In the genomic region with DNA sequence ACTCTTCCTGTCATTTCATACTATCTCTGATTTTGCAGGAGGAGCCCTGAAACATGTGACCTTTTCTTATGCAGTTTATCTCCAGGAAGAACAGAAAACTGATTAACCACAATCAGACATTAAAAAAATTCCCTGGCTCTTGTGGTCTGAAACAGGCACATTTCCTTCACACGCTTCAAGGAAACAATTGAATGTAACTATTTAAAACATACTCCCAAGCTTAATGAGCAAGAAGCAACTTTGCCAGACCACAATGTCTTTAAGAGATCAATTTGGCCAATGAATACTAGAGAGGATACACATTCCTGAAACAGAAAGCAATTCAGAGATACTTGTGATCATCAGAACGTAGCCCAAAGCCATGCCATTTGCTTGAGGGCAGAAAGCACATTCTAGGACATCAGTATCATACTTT, we compare ENCODE assay signal across 2 cellular contexts.
TF ChIP-seq lines count a peak whose summit lies in the region.

No MANE protein-coding gene starts in this region.

TF ChIP-seq in liver, 16 proteins besides CTCF, POLR2A, EP300 and RAD21 (continued from another document):
- TF ChIP-seq, protein P1, sequence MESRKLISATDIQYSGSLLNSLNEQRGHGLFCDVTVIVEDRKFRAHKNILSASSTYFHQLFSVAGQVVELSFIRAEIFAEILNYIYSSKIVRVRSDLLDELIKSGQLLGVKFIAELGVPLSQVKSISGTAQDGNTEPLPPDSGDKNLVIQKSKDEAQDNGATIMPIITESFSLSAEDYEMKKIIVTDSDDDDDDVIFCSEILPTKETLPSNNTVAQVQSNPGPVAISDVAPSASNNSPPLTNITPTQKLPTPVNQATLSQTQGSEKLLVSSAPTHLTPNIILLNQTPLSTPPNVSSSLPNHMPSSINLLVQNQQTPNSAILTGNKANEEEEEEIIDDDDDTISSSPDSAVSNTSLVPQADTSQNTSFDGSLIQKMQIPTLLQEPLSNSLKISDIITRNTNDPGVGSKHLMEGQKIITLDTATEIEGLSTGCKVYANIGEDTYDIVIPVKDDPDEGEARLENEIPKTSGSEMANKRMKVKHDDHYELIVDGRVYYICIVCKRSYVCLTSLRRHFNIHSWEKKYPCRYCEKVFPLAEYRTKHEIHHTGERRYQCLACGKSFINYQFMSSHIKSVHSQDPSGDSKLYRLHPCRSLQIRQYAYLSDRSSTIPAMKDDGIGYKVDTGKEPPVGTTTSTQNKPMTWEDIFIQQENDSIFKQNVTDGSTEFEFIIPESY (IDR thresholded peaks at IDR 0.05) = no peak
- no peak for TF ChIP-seq FOXA1 (IDR thresholded peaks at IDR 0.05)
- TF ChIP-seq, protein P2, sequence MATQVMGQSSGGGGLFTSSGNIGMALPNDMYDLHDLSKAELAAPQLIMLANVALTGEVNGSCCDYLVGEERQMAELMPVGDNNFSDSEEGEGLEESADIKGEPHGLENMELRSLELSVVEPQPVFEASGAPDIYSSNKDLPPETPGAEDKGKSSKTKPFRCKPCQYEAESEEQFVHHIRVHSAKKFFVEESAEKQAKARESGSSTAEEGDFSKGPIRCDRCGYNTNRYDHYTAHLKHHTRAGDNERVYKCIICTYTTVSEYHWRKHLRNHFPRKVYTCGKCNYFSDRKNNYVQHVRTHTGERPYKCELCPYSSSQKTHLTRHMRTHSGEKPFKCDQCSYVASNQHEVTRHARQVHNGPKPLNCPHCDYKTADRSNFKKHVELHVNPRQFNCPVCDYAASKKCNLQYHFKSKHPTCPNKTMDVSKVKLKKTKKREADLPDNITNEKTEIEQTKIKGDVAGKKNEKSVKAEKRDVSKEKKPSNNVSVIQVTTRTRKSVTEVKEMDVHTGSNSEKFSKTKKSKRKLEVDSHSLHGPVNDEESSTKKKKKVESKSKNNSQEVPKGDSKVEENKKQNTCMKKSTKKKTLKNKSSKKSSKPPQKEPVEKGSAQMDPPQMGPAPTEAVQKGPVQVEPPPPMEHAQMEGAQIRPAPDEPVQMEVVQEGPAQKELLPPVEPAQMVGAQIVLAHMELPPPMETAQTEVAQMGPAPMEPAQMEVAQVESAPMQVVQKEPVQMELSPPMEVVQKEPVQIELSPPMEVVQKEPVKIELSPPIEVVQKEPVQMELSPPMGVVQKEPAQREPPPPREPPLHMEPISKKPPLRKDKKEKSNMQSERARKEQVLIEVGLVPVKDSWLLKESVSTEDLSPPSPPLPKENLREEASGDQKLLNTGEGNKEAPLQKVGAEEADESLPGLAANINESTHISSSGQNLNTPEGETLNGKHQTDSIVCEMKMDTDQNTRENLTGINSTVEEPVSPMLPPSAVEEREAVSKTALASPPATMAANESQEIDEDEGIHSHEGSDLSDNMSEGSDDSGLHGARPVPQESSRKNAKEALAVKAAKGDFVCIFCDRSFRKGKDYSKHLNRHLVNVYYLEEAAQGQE (IDR thresholded peaks at IDR 0.05) = no peak
- TF ChIP-seq NR2F2 (IDR thresholded peaks at IDR 0.05) = no peak
- no peak for TF ChIP-seq GABPA (IDR thresholded peaks at IDR 0.05 in 1 of 2, conservative IDR thresholded peaks at IDR 0.05 in 1 of 2)
- TF ChIP-seq SP1 (IDR thresholded peaks at IDR 0.05) = no peak
- no peak for TF ChIP-seq EGR1 (IDR thresholded peaks at IDR 0.05; ENCODE audit: low read depth in 2 of 2)

TF ChIP-seq in HepG2, 621 proteins besides CTCF, POLR2A, EP300 and RAD21 (continued from another document):
- TF ChIP-seq, protein P3, sequence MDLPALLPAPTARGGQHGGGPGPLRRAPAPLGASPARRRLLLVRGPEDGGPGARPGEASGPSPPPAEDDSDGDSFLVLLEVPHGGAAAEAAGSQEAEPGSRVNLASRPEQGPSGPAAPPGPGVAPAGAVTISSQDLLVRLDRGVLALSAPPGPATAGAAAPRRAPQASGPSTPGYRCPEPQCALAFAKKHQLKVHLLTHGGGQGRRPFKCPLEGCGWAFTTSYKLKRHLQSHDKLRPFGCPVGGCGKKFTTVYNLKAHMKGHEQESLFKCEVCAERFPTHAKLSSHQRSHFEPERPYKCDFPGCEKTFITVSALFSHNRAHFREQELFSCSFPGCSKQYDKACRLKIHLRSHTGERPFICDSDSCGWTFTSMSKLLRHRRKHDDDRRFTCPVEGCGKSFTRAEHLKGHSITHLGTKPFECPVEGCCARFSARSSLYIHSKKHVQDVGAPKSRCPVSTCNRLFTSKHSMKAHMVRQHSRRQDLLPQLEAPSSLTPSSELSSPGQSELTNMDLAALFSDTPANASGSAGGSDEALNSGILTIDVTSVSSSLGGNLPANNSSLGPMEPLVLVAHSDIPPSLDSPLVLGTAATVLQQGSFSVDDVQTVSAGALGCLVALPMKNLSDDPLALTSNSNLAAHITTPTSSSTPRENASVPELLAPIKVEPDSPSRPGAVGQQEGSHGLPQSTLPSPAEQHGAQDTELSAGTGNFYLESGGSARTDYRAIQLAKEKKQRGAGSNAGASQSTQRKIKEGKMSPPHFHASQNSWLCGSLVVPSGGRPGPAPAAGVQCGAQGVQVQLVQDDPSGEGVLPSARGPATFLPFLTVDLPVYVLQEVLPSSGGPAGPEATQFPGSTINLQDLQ (CRISPR knock-in tag; IDR thresholded peaks at IDR 0.05) = no peak
- no peak for TF ChIP-seq MATR3 (CRISPR knock-in tag; IDR thresholded peaks at IDR 0.05)
- no peak for TF ChIP-seq CCDC6 (CRISPR knock-in tag; IDR thresholded peaks at IDR 0.05)
- no peak for TF ChIP-seq ZNF225 (CRISPR knock-in tag; IDR thresholded peaks at IDR 0.05)
- no peak for TF ChIP-seq ZNF749 (CRISPR knock-in tag; IDR thresholded peaks at IDR 0.05; ENCODE audit: borderline replicate concordance)
- TF ChIP-seq, protein P4, sequence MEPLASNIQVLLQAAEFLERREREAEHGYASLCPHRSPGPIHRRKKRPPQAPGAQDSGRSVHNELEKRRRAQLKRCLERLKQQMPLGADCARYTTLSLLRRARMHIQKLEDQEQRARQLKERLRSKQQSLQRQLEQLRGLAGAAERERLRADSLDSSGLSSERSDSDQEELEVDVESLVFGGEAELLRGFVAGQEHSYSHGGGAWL (CRISPR knock-in tag; IDR thresholded peaks at IDR 0.05) = no peak
- no peak for TF ChIP-seq KLF13 (CRISPR knock-in tag; IDR thresholded peaks at IDR 0.05)
- TF ChIP-seq, protein P5, sequence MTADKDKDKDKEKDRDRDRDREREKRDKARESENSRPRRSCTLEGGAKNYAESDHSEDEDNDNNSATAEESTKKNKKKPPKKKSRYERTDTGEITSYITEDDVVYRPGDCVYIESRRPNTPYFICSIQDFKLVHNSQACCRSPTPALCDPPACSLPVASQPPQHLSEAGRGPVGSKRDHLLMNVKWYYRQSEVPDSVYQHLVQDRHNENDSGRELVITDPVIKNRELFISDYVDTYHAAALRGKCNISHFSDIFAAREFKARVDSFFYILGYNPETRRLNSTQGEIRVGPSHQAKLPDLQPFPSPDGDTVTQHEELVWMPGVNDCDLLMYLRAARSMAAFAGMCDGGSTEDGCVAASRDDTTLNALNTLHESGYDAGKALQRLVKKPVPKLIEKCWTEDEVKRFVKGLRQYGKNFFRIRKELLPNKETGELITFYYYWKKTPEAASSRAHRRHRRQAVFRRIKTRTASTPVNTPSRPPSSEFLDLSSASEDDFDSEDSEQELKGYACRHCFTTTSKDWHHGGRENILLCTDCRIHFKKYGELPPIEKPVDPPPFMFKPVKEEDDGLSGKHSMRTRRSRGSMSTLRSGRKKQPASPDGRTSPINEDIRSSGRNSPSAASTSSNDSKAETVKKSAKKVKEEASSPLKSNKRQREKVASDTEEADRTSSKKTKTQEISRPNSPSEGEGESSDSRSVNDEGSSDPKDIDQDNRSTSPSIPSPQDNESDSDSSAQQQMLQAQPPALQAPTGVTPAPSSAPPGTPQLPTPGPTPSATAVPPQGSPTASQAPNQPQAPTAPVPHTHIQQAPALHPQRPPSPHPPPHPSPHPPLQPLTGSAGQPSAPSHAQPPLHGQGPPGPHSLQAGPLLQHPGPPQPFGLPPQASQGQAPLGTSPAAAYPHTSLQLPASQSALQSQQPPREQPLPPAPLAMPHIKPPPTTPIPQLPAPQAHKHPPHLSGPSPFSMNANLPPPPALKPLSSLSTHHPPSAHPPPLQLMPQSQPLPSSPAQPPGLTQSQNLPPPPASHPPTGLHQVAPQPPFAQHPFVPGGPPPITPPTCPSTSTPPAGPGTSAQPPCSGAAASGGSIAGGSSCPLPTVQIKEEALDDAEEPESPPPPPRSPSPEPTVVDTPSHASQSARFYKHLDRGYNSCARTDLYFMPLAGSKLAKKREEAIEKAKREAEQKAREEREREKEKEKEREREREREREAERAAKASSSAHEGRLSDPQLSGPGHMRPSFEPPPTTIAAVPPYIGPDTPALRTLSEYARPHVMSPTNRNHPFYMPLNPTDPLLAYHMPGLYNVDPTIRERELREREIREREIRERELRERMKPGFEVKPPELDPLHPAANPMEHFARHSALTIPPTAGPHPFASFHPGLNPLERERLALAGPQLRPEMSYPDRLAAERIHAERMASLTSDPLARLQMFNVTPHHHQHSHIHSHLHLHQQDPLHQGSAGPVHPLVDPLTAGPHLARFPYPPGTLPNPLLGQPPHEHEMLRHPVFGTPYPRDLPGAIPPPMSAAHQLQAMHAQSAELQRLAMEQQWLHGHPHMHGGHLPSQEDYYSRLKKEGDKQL (CRISPR knock-in tag; IDR thresholded peaks at IDR 0.05; ENCODE audit: low read depth) = no peak
- no peak for TF ChIP-seq TOPORS (CRISPR knock-in tag; IDR thresholded peaks at IDR 0.05)
- TF ChIP-seq, protein P6, sequence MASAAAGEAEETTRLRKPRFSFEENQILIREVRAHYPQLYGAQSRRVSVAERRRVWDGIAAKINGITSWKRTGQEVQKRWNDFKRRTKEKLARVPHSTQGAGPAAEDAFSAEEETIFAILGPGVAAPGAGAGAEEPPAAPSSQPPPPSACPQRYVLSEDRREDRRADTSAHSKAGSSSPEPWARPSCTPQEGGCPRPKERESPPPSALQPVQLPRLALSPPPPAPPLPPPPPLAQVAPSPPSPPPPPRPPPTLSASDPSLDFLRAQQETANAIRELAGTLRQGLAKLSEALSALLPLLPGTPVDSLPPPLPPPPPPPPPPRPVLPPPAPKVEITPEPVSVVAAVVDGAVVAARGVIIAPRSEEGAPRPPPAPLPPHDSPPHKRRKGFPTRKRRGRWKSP (CRISPR knock-in tag; IDR thresholded peaks at IDR 0.05) = no peak
- TF ChIP-seq ZNF879 (CRISPR knock-in tag; IDR thresholded peaks at IDR 0.05) = no peak
- TF ChIP-seq, protein P7, sequence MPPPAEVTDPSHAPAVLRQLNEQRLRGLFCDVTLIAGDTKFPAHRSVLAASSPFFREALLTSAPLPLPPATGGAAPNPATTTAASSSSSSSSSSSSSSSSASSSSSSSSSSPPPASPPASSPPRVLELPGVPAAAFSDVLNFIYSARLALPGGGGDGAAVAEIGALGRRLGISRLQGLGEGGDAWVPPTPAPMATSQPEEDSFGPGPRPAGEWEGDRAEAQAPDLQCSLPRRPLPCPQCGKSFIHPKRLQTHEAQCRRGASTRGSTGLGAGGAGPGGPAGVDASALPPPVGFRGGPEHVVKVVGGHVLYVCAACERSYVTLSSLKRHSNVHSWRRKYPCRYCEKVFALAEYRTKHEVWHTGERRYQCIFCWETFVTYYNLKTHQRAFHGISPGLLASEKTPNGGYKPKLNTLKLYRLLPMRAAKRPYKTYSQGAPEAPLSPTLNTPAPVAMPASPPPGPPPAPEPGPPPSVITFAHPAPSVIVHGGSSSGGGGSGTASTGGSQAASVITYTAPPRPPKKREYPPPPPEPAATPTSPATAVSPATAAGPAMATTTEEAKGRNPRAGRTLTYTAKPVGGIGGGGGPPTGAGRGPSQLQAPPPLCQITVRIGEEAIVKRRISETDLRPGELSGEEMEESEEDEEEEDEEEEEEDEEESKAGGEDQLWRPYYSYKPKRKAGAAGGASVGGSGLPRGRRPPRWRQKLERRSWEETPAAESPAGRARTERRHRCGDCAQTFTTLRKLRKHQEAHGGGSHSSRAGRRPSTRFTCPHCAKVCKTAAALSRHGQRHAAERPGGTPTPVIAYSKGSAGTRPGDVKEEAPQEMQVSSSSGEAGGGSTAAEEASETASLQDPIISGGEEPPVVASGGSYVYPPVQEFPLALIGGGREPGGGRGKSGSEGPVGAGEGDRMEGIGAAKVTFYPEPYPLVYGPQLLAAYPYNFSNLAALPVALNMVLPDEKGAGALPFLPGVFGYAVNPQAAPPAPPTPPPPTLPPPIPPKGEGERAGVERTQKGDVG (CRISPR knock-in tag; IDR thresholded peaks at IDR 0.05; ENCODE audit: borderline replicate concordance) = no peak
- TF ChIP-seq, protein P8, sequence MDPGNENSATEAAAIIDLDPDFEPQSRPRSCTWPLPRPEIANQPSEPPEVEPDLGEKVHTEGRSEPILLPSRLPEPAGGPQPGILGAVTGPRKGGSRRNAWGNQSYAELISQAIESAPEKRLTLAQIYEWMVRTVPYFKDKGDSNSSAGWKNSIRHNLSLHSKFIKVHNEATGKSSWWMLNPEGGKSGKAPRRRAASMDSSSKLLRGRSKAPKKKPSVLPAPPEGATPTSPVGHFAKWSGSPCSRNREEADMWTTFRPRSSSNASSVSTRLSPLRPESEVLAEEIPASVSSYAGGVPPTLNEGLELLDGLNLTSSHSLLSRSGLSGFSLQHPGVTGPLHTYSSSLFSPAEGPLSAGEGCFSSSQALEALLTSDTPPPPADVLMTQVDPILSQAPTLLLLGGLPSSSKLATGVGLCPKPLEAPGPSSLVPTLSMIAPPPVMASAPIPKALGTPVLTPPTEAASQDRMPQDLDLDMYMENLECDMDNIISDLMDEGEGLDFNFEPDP (CRISPR knock-in tag; conservative IDR thresholded peaks at IDR 0.05) = no peak
